11 cellular contexts compared by ENCODE assay signal in genomic region chr5:89071941-89072331, GRCh38.
A peak's percentile ranks its signal among the peaks of the same experiment; 100 is the strongest.
DNase-seq lines count a peak whose midpoint lies in the region; ATAC-seq, FAIRE-seq and TF ChIP-seq lines count a peak whose summit lies in the region.
"Had no signal": no experiment of that assay in that cellular context is flagged by ENCODE, and none has a peak within 500 bp of the region (broad histone marks: within the 10 kb centered on the region; RNA-seq: fewer than 3 reads in every experiment).

No MANE protein-coding gene starts in this region.

- TF ChIP-seq CTCF in body of pancreas (IDR thresholded peaks at IDR 0.05): no peak

- DNase-seq in small intestine (no peak), body of pancreas (no peak), superior temporal gyrus (ENCODE audit: extremely low spot score) (no peak), iPS-NIHi7 (ENCODE audit: extremely low spot score) (no peak)
- DNase-seq: activated T-cell treated with anti-CD3 and anti-CD28 coated beads, Interleukin-2, amount 50 U/mL, for 4 hours; lower lobe of right lung; T-helper 17 cell had no signal

- 72 to 81% (median 79%) methylated on average over 1 of the region's 1 CpG for whole genome bisulfite sequencing in small intestine, 3 donors
- 65 to 75% methylated on average over 1 of the region's 1 CpG for WGBS in body of pancreas, 2 donors

- H3K27me3 ChIP-seq in small intestine (ENCODE audit: control insufficient read depth in 2 of 2, insufficient read depth in 2 of 2, low read length in 2 of 2): no peaks in the 10 kb centered on the region
- H3K27me3 ChIP-seq in body of pancreas: no peaks in the 10 kb centered on the region

- intact Hi-C loops in body of pancreas (cut with DNase I): no loop called here

- H3K4me3 ChIP-seq in small intestine (ENCODE audit: low read depth in 1 of 2, low read length in 2 of 2) (no peak overlapping the region), body of pancreas (no peak overlapping the region)
- H3K4me3 ChIP-seq: lower lobe of right lung had no signal

- H3K4me1 ChIP-seq in small intestine (ENCODE audit: control insufficient read depth in 2 of 2, insufficient read depth in 1 of 2, low read depth in 1 of 2, low read length in 1 of 2): no peaks in the 10 kb centered on the region
- no peaks in the 10 kb centered on the region for H3K4me1 ChIP-seq in body of pancreas
- H3K4me1 ChIP-seq: lower lobe of right lung had no signal

- ATAC-seq in GM18909 (IDR thresholded peaks at IDR 0.05; ENCODE audit: poor library complexity, unreplicated experiment): peak; percentile 65
- ATAC-seq in GM21825 (IDR thresholded peaks at IDR 0.05; ENCODE audit: unreplicated experiment): peak; percentile 46
- ATAC-seq in HG03354 (IDR thresholded peaks at IDR 0.05; ENCODE audit: poor library complexity, severe bottlenecking, unreplicated experiment): peak; percentile 77
- ATAC-seq in body of pancreas: no peak
- ATAC-seq: activated T-cell treated with anti-CD3 and anti-CD28 coated beads, Interleukin-2, amount 50 U/mL, for 4 hours; HCT116; lower lobe of right lung; T-helper 17 cell had no signal

- H3K27ac ChIP-seq in small intestine (ENCODE audit: low read depth in 1 of 2, low read length in 1 of 2) (no peak overlapping the region), body of pancreas (no peak overlapping the region)
- H3K27ac ChIP-seq: lower lobe of right lung had no signal

- no peak for TF ChIP-seq POLR2A in body of pancreas (IDR thresholded peaks at IDR 0.05)

- H3K9me3 ChIP-seq in small intestine (ENCODE audit: control insufficient read depth, low read depth): no peaks in the 10 kb centered on the region
- no peaks in the 10 kb centered on the region for H3K9me3 ChIP-seq in body of pancreas
- H3K9me3 ChIP-seq: lower lobe of right lung had no signal

- no peaks in the 10 kb centered on the region for H3K36me3 ChIP-seq in small intestine (ENCODE audit: control insufficient read depth in 2 of 2, insufficient read depth in 2 of 2, low read length in 2 of 2)
- H3K36me3 ChIP-seq in body of pancreas (replicated peaks in 1 of 2; ENCODE audit: insufficient read depth in 1 of 2, low read depth in 2 of 2): no peaks in the 10 kb centered on the region
- H3K36me3 ChIP-seq: lower lobe of right lung had no signal

- FAIRE-seq in small intestine (lab: Jason Lieb, UNC): peak; percentile 10
